Comparison of ENCODE assay signal across 19 cellular contexts in the genomic region with DNA sequence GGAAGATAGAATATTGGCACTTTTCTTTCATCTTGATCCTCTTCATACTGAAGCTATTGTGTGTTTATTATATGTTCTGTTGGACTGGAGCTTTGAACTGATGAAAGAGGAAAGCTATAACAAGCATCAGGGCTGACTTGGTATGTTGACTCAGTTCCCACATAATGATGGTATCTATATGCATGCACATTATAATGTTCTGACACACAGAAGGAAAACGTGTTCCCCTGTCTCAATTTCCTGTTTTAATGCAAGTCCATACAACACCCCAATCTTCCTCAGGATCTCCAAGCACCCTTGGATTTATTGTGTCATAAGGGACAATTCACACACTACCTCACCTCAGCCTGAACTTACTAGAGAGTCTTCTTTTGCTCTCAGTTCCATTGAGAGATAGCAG. TPM values are rescaled to one million over a fixed set of nuclear protein-coding genes. Genes with fewer than 3 reads are reported as not detected.
DNase-seq lines count a peak whose midpoint lies in the region; ATAC-seq and TF ChIP-seq lines count a peak whose summit lies in the region.
"Had no signal": no experiment of that assay in that cellular context is flagged by ENCODE, and none has a peak within 500 bp of the region (broad histone marks: within the 10 kb centered on the region; RNA-seq: fewer than 3 reads in every experiment).

No MANE protein-coding gene starts in this region.

- DNase-seq in HCEC 1CT (peak; percentile 54), RWPE2 (ENCODE audit: low spot score) (no peak), epithelial cell of prostate (ENCODE audit: low read depth, low spot score) (peak; percentile 97), cardiac septum (ENCODE audit: low spot score) (no peak)
- no peak for DNase-seq in stimulated activated effector memory CD8-positive, alpha-beta T cell treated with anti-CD3 and anti-CD28 coated beads, Interleukin-12 subunit alpha, Interleukin-12 subunit beta, amount 100 ng/mL, for 72 hours (ENCODE audit: low spot score in 2 of 2)
- DNase-seq in naive thymus-derived CD8-positive, alpha-beta T cell, result no peak
- DNase-seq in stimulated activated CD4-positive, alpha-beta T cell treated with anti-CD3 and anti-CD28 coated beads, Interleukin-4, amount 100 ng/mL, for 4 hours, result no peak
- DNase-seq: CD4-positive, alpha-beta memory T cell; DND-41; MM.1S; NCI-H1092 treated with DMSO at 0.1 percent for 48 hours; NCI-H1694; NCI-H2227 treated with DMSO at 0.1 percent for 48 hours; NCI-H524; PC-9 had no signal

- intact Hi-C loops in cardiac septum (cut with DNase I), result no loop called here

- no peaks in the 10 kb centered on the region for H3K36me3 ChIP-seq in RWPE2 (ENCODE audit: low read depth)
- H3K36me3 ChIP-seq: HAP-1 had no signal

- H3K36me3 Mint-ChIP-seq in stimulated activated effector memory CD8-positive, alpha-beta T cell treated with anti-CD3 and anti-CD28 coated beads, Interleukin-12 subunit alpha, Interleukin-12 subunit beta, amount 100 ng/mL, for 72 hours, result no peaks in the 10 kb centered on the region
- H3K36me3 Mint-ChIP-seq in naive thymus-derived CD8-positive, alpha-beta T cell, result no peaks in the 10 kb centered on the region
- H3K36me3 Mint-ChIP-seq: CD4-positive, alpha-beta memory T cell had no signal

- H3K27ac ChIP-seq in RWPE2 (ENCODE audit: poor library complexity, severe bottlenecking), result peak overlapping the region; percentile 10
- peak overlapping the region; percentile 99 for H3K27ac ChIP-seq in epithelial cell of prostate
- H3K27ac ChIP-seq: PC-9 had no signal

- POLR2A ChIA-PET in naive thymus-derived CD8-positive, alpha-beta T cell (lab: Charles Lee), result no interaction called here

- H3K4me1 Mint-ChIP-seq in stimulated activated effector memory CD8-positive, alpha-beta T cell treated with anti-CD3 and anti-CD28 coated beads, Interleukin-12 subunit alpha, Interleukin-12 subunit beta, amount 100 ng/mL, for 72 hours, result peaks cover 9% of the 10 kb centered on the region
- peaks cover 7 to 40% (median 14%) of the 10 kb centered on the region in 4 donors for H3K4me1 Mint-ChIP-seq in naive thymus-derived CD8-positive, alpha-beta T cell
- H3K4me1 Mint-ChIP-seq: B cell had no signal

- TF ChIP-seq CTCF in RWPE2 (IDR thresholded peaks at IDR 0.05; ENCODE audit: poor library complexity, severe bottlenecking), result no peak

- no peaks in the 10 kb centered on the region for H3K27me3 ChIP-seq in RWPE2 (ENCODE audit: insufficient read depth, poor library complexity, severe bottlenecking)

- H3K27me3 Mint-ChIP-seq in naive thymus-derived CD8-positive, alpha-beta T cell, result peaks cover 2 to 8% (median 5%) of the 10 kb centered on the region in 5 donors

- no peak overlapping the region for H3K4me3 ChIP-seq in RWPE2 (ENCODE audit: severe bottlenecking)
- H3K4me3 ChIP-seq: HAP-1, PC-9 had no signal

- H3K9me3 ChIP-seq in RWPE2 (ENCODE audit: severe bottlenecking), result no peaks in the 10 kb centered on the region
- H3K9me3 ChIP-seq: HAP-1 had no signal

- H3K4me1 ChIP-seq in RWPE2 (ENCODE audit: insufficient read depth, poor library complexity, severe bottlenecking), result peaks cover 34% of the 10 kb centered on the region

- H3K4me3 Mint-ChIP-seq in stimulated activated effector memory CD8-positive, alpha-beta T cell treated with anti-CD3 and anti-CD28 coated beads, Interleukin-12 subunit alpha, Interleukin-12 subunit beta, amount 100 ng/mL, for 72 hours, result no peak overlapping the region
- no peak overlapping the region for H3K4me3 Mint-ChIP-seq in naive thymus-derived CD8-positive, alpha-beta T cell
- H3K4me3 Mint-ChIP-seq: B cell; CD4-positive, alpha-beta memory T cell had no signal

- no peaks in the 10 kb centered on the region for H3K9me3 Mint-ChIP-seq in stimulated activated effector memory CD8-positive, alpha-beta T cell treated with anti-CD3 and anti-CD28 coated beads, Interleukin-12 subunit alpha, Interleukin-12 subunit beta, amount 100 ng/mL, for 72 hours
- peaks cover 0 to under 1% (median 0%) of the 10 kb centered on the region in 9 donors for H3K9me3 Mint-ChIP-seq in naive thymus-derived CD8-positive, alpha-beta T cell
- H3K9me3 Mint-ChIP-seq: CD4-positive, alpha-beta memory T cell had no signal

- no peak overlapping the region for H3K27ac Mint-ChIP-seq in stimulated activated effector memory CD8-positive, alpha-beta T cell treated with anti-CD3 and anti-CD28 coated beads, Interleukin-12 subunit alpha, Interleukin-12 subunit beta, amount 100 ng/mL, for 72 hours
- H3K27ac Mint-ChIP-seq in naive thymus-derived CD8-positive, alpha-beta T cell, result peak overlapping the region in 1 of 10 donors; percentile 66
- H3K27ac Mint-ChIP-seq: B cell had no signal

- ATAC-seq in RWPE2 (ENCODE audit: low read depth), result peak; percentile 86
- ATAC-seq in stimulated activated effector memory CD8-positive, alpha-beta T cell treated with anti-CD3 and anti-CD28 coated beads, Interleukin-12 subunit alpha, Interleukin-12 subunit beta, amount 100 ng/mL, for 72 hours, result peak; percentile 50
- no peak for ATAC-seq in naive thymus-derived CD8-positive, alpha-beta T cell
- ATAC-seq: HepG2, Right ventricle myocardium inferior had no signal

RNA-seq across cellular contexts. Expression of gene WASL, which starts 8.3 kb away (rescaled TPM):
- 10 to 100 TPM; 14.3 to 15.6 TPM for total RNA-seq in naive thymus-derived CD8-positive, alpha-beta T cell
- 1 to 10 TPM; 2.5 to 3.0 (median 2.9) TPM for polyA plus RNA-seq in naive thymus-derived CD8-positive, alpha-beta T cell
- 32.5 TPM for total RNA-seq in cardiac septum

Comparison
In these comparisons a context has a peak if more than half of its experiments do, and no peak if none do; other contexts are left out.
1. DNase-seq: peak in HCEC 1CT (single experiment) and epithelial cell of prostate (single experiment); none in RWPE2 (single experiment), stimulated activated effector memory CD8-positive, alpha-beta T cell treated with anti-CD3 and anti-CD28 coated beads, Interleukin-12 subunit alpha, Interleukin-12 subunit beta, amount 100 ng/mL, for 72 hours (0 of 2), naive thymus-derived CD8-positive, alpha-beta T cell (0 of 10), stimulated activated CD4-positive, alpha-beta T cell treated with anti-CD3 and anti-CD28 coated beads, Interleukin-4, amount 100 ng/mL, for 4 hours (0 of 2) and cardiac septum (single experiment).
2. ATAC-seq: peak in RWPE2 (single experiment) and stimulated activated effector memory CD8-positive, alpha-beta T cell treated with anti-CD3 and anti-CD28 coated beads, Interleukin-12 subunit alpha, Interleukin-12 subunit beta, amount 100 ng/mL, for 72 hours (single experiment); none in naive thymus-derived CD8-positive, alpha-beta T cell (0 of 2).